In the genomic region with DNA sequence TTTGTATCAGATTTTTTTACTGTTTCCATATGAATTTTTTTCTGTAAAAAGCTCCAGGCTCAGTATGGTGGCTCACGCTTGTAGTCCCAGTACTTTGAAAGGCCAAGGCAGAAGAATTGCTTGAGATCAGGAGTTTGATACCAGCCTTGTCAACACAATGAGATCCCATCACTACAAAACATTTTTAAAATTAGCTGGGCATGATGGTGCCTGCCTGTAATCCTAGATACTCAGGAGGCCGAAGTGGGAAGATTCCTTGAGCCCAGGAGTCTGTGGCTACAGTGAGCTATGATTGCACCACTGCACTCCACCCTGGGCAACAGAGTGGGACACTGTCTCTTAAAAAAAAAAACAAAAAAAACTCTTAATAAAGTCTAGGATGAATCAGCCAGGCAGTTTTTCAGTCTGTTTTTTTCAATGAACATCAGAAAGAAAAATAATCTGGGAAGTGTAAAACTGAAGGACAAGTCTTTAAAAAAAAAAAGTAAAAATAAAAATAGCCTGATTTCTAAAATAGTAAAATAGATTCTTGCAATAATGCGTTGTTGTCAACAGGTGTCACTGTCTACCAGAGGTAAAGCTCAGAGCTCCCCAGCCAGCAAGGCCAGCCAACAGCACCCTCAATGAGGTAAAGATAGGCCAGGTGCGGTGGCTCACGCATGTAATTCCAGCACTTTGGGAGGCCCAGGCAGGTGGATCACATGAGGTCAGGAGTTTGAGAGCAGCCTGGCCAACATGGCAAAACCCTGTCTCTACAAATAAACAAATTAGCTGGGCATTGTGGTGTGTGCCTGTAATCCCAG, we compare ENCODE assay signal across 8 cellular contexts. TPM values are rescaled to one million over a fixed set of nuclear protein-coding genes. Genes with fewer than 3 reads are reported as not detected.
DNase-seq lines count a peak whose midpoint lies in the region; ATAC-seq, FAIRE-seq and TF ChIP-seq lines count a peak whose summit lies in the region.

No MANE protein-coding gene starts in this region.

- H3K27me3 Mint-ChIP-seq in glutamatergic neuron (ENCODE audit: unreplicated experiment) = no peaks in the 10 kb centered on the region

- TF ChIP-seq CTCF in glutamatergic neuron (IDR thresholded peaks at IDR 0.05; ENCODE audit: partially characterized antibody, unreplicated experiment) = peak; percentile 54

- ATAC-seq in GM18511 (IDR thresholded peaks at IDR 0.05; ENCODE audit: unreplicated experiment) = no peak

- no peaks in the 10 kb centered on the region for H3K9me3 Mint-ChIP-seq in glutamatergic neuron (ENCODE audit: unreplicated experiment)

- H3K36me3 Mint-ChIP-seq in glutamatergic neuron (ENCODE audit: unreplicated experiment) = no peaks in the 10 kb centered on the region

- DNase-seq in NCI-H1694 treated with DMSO at 0.1 percent for 48 hours (lab: John Stamatoyannopoulos, UW) (peak; percentile 33), NCI-H1694 (lab: John Stamatoyannopoulos, UW) (no peak), HTR-8/SVneo (ENCODE audit: insufficient read length, low spot score) (peak; percentile 42), SHP77 treated with DMSO at 0.1 percent for 48 hours (lab: John Stamatoyannopoulos, UW) (peak; percentile 41), glutamatergic neuron (no peak), retina (peak; percentile 42)
- peak; percentile 45 for DNase-seq in activated naive CD4-positive, alpha-beta T cell treated with Interleukin-2 at 50 U/mL for 16 hours

- no peak overlapping the region for H3K27ac Mint-ChIP-seq in glutamatergic neuron (ENCODE audit: unreplicated experiment)

- H3K4me1 Mint-ChIP-seq in glutamatergic neuron (ENCODE audit: low read depth, unreplicated experiment) = peaks cover 2% of the 10 kb centered on the region

- H3K4me3 Mint-ChIP-seq in glutamatergic neuron (ENCODE audit: unreplicated experiment) = no peak overlapping the region

- FAIRE-seq in HTR-8/SVneo (lab: Jason Lieb, UNC) = no peak

RNA-seq across cellular contexts. Expression of a gene that starts 9.3 kb away (rescaled TPM):
- 24.8 TPM for total RNA-seq in glutamatergic neuron (ENCODE audit: unreplicated experiment)

RNA-seq across cellular contexts. Expression of a gene that starts 25.7 kb away (rescaled TPM):
- 0.15 TPM for total RNA-seq in glutamatergic neuron (ENCODE audit: unreplicated experiment)

Comparison
In these comparisons a context has a peak if more than half of its experiments do, and no peak if none do; other contexts are left out.
1. DNase-seq: peak in NCI-H1694 treated with DMSO at 0.1 percent for 48 hours (single experiment), HTR-8/SVneo (single experiment), SHP77 treated with DMSO at 0.1 percent for 48 hours (single experiment), activated naive CD4-positive, alpha-beta T cell treated with Interleukin-2 at 50 U/mL for 16 hours (single experiment) and retina (single experiment); none in NCI-H1694 (single experiment) and glutamatergic neuron (single experiment).